ENCODE assay signal across 10 cellular contexts in the genomic region with DNA sequence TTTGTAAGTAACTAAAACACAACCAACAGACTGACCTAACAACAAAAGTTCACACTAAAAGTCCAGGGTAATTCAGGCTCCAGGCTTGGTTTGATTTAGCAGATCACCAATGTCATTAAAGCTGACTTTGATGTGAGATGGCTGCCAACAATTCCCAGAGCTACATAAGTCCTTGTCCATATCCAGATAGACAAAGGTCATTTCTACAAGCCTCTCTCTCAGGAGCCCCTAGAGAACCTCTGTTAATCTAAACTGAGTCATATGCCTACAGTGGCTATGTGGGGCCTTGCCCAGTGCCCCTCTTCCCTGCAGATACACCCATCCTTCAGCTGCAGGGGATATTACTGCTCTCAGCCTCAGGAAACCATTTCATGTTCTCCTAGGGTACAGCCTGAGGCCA. TPM values are rescaled to one million over a fixed set of nuclear protein-coding genes. Genes with fewer than 3 reads are reported as not detected.
"Had no signal": no experiment of that assay in that cellular context is flagged by ENCODE, and none has a peak within 500 bp of the region (broad histone marks: within the 10 kb centered on the region; RNA-seq: fewer than 3 reads in every experiment).

No MANE protein-coding gene starts in this region.

- ATAC-seq: HCT116, HepG2 had no signal

- H3K4me3 ChIP-seq: GM23248, HAP-1 had no signal

- H2AFZ ChIP-seq: GM23248 had no signal

- H3K9me3 ChIP-seq: HAP-1 had no signal

- H3K36me3 ChIP-seq: HAP-1 had no signal

- H3K27ac ChIP-seq: GM23248, HL-60 had no signal

- H3K9ac ChIP-seq: GM23248 had no signal

- FAIRE-seq: HepG2 had no signal

- DNase-seq: GM23248, GOT3, H7, HFFc6 had no signal

RNA-seq across cellular contexts. Expression of a gene that starts 26.9 kb away (rescaled TPM):
- total RNA-seq: GM23248, H4, H7, HepG2, HFFc6, HT1080 had no signal
- polyA plus RNA-seq: GM23248, HepG2 had no signal
